10 cellular contexts compared by ENCODE assay signal in genomic region chr6:158481612-158482473, GRCh38.
DNase-seq lines count a peak whose midpoint lies in the region; ATAC-seq and TF ChIP-seq lines count a peak whose summit lies in the region.
"Had no signal": no experiment of that assay in that cellular context is flagged by ENCODE, and none has a peak within 500 bp of the region (broad histone marks: within the 10 kb centered on the region; RNA-seq: fewer than 3 reads in every experiment).

No MANE protein-coding gene starts in this region.

- TF ChIP-seq CTCF in Caco-2 (IDR thresholded peaks at IDR 0.05; ENCODE audit: insufficient read depth in 1 of 2, low read depth in 1 of 2, low read length in 1 of 2, severe bottlenecking in 1 of 2, unreplicated experiment in 1 of 2) (no peak), chondrocyte (IDR thresholded peaks at IDR 0.05) (no peak), nephron progenitor cell (IDR thresholded peaks at IDR 0.05) (no peak)

- no TSS peak for BruUV-seq in Caco-2 (replicated peaks; lab: Mats Ljungman, UMichigan)

- CTCF ChIA-PET in Caco-2 (lab: Charles Lee) = no interaction called here
- CTCF ChIA-PET in activated CD4-positive, alpha-beta T cell treated with anti-CD3 and anti-CD28 coated beads, Interleukin-2, amount 10 ng/mL, durations not matched to agents 7 days and 5 days (lab: Charles Lee) = interaction anchor here (0.9 to 1.6 kb wide), 3 partner anchors 9 to 33 kb away, joined by 3 to 4 read pairs (median 3); no protein-coding TSS in a partner anchor

- no peak for DNase-seq in Caco-2
- peak; percentile 98 for DNase-seq in M059J (ENCODE audit: low read depth)
- no peak for DNase-seq in chondrocyte (ENCODE audit: low spot score)
- no peak for DNase-seq in nephron progenitor cell
- no peak for DNase-seq in activated CD8-positive, alpha-beta memory T cell treated with anti-CD3 and anti-CD28 coated beads for 24 hours
- DNase-seq in activated CD4-positive, alpha-beta T cell treated with anti-CD3 and anti-CD28 coated beads, Interleukin-2, amount 10 ng/mL, durations not matched to agents 7 days and 5 days = no peak
- DNase-seq in NCI-H1417 (lab: John Stamatoyannopoulos, UW) = no peak
- DNase-seq: activated gamma-delta T cell, left ventricle myocardium inferior had no signal

- intact Hi-C loops in Caco-2 (cut with micrococcal nuclease; ENCODE audit: unreplicated experiment) = no loop called here

- H3K4me3 Mint-ChIP-seq in Caco-2 (ENCODE audit: unreplicated experiment) (no peak overlapping the region), chondrocyte (ENCODE audit: unreplicated experiment) (peak overlapping the region; percentile 21), nephron progenitor cell (no peak overlapping the region)
- no peak overlapping the region for H3K4me3 Mint-ChIP-seq in activated CD4-positive, alpha-beta T cell treated with anti-CD3 and anti-CD28 coated beads, Interleukin-2, amount 10 ng/mL, durations not matched to agents 7 days and 5 days

- no peak overlapping the region for H3K4me3 ChIP-seq in Caco-2 (ENCODE audit: low read depth, low read length)
- H3K4me3 ChIP-seq: left ventricle myocardium inferior had no signal

- H3K27ac Mint-ChIP-seq in Caco-2 (ENCODE audit: unreplicated experiment) (peak overlapping the region; percentile 11), chondrocyte (ENCODE audit: unreplicated experiment) (peak overlapping the region; percentile 92), nephron progenitor cell (peak overlapping the region; percentile 86)
- no peak overlapping the region for H3K27ac Mint-ChIP-seq in activated CD4-positive, alpha-beta T cell treated with anti-CD3 and anti-CD28 coated beads, Interleukin-2, amount 10 ng/mL, durations not matched to agents 7 days and 5 days

- H3K36me3 Mint-ChIP-seq in Caco-2 (ENCODE audit: insufficient read depth, unreplicated experiment) = peaks cover 54% of the 10 kb centered on the region
- peaks cover 25% of the 10 kb centered on the region for H3K36me3 Mint-ChIP-seq in chondrocyte (ENCODE audit: low read depth)
- H3K36me3 Mint-ChIP-seq in nephron progenitor cell (ENCODE audit: low read depth) = peaks cover 64% of the 10 kb centered on the region
- peaks cover 18% of the 10 kb centered on the region for H3K36me3 Mint-ChIP-seq in activated CD4-positive, alpha-beta T cell treated with anti-CD3 and anti-CD28 coated beads, Interleukin-2, amount 10 ng/mL, durations not matched to agents 7 days and 5 days (ENCODE audit: low read depth)

- no peaks in the 10 kb centered on the region for H3K9me3 ChIP-seq in Caco-2
- H3K9me3 ChIP-seq: left ventricle myocardium inferior had no signal

- ATAC-seq in GM18907 (IDR thresholded peaks at IDR 0.05; ENCODE audit: unreplicated experiment) = no peak

- H3K9me3 Mint-ChIP-seq in Caco-2 (ENCODE audit: unreplicated experiment) (no peaks in the 10 kb centered on the region), chondrocyte (ENCODE audit: low read depth) (no peaks in the 10 kb centered on the region), nephron progenitor cell (no peaks in the 10 kb centered on the region)
- H3K9me3 Mint-ChIP-seq in activated CD4-positive, alpha-beta T cell treated with anti-CD3 and anti-CD28 coated beads, Interleukin-2, amount 10 ng/mL, durations not matched to agents 7 days and 5 days = no peaks in the 10 kb centered on the region

- no peaks in the 10 kb centered on the region; the same call in none of the 2 replicates for H3K36me3 ChIP-seq in Caco-2 (ENCODE audit: control insufficient read depth, insufficient read depth, low read length)

- no peaks in the 10 kb centered on the region for H3K27me3 ChIP-seq in Caco-2 (replicated peaks; ENCODE audit: control insufficient read depth, insufficient read depth, low read length)

- H3K27me3 Mint-ChIP-seq in Caco-2 (ENCODE audit: insufficient read depth, unreplicated experiment) (no peaks in the 10 kb centered on the region), chondrocyte (ENCODE audit: low read depth) (no peaks in the 10 kb centered on the region), nephron progenitor cell (ENCODE audit: low read depth, poor library complexity) (no peaks in the 10 kb centered on the region)
- no peaks in the 10 kb centered on the region for H3K27me3 Mint-ChIP-seq in activated CD4-positive, alpha-beta T cell treated with anti-CD3 and anti-CD28 coated beads, Interleukin-2, amount 10 ng/mL, durations not matched to agents 7 days and 5 days

- H3K4me1 Mint-ChIP-seq in Caco-2 (ENCODE audit: low read depth, unreplicated experiment) = peaks cover 3% of the 10 kb centered on the region
- H3K4me1 Mint-ChIP-seq in chondrocyte (ENCODE audit: low read depth) = peaks cover 31% of the 10 kb centered on the region
- H3K4me1 Mint-ChIP-seq in nephron progenitor cell = peaks cover 10% of the 10 kb centered on the region
- no peaks in the 10 kb centered on the region for H3K4me1 Mint-ChIP-seq in activated CD4-positive, alpha-beta T cell treated with anti-CD3 and anti-CD28 coated beads, Interleukin-2, amount 10 ng/mL, durations not matched to agents 7 days and 5 days

- no peaks in the 10 kb centered on the region for H3K4me1 ChIP-seq in Caco-2
- H3K4me1 ChIP-seq: left ventricle myocardium inferior had no signal

- POLR2A ChIA-PET in Caco-2 (lab: Charles Lee) = no interaction called here
- POLR2A ChIA-PET in activated CD4-positive, alpha-beta T cell treated with anti-CD3 and anti-CD28 coated beads, Interleukin-2, amount 10 ng/mL, durations not matched to agents 7 days and 5 days (lab: Charles Lee) = no interaction called here
